In the genomic region with DNA sequence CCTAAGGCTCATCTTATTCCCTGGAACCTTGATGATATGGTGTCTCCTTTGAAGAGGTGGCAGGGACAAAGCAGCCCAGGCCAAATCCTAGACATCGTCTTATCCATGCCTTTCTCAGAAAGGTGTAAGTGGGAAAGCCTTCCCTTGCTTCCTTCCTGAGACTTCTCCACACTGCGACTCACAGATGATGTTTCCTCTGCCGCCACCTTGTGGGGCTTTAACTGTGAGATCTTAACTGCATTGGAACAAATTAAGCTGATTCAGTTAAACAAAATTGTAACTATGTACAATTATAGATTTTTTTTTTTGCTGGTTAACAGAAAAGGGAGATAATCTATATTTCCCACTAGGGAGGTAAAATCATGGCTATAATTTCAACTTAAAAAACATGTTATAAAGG, we compare ENCODE assay signal across 2 cellular contexts.
TF ChIP-seq lines count a peak whose summit lies in the region.

No MANE protein-coding gene starts in this region.

TF ChIP-seq in endothelial cell of umbilical vein, 7 proteins besides CTCF, POLR2A, EP300 and RAD21 (continued from another document):
- no peak for TF ChIP-seq GATA2 (IDR thresholded peaks at IDR 0.05; ENCODE audit: insufficient read depth, insufficient read length, low read depth, low read length)

TF ChIP-seq in HEK293T, 16 proteins besides CTCF, POLR2A, EP300 and RAD21 (continued from another document):
- TF ChIP-seq HDGF (IDR thresholded peaks at IDR 0.05; ENCODE audit: borderline replicate concordance), result no peak
- TF ChIP-seq ZNF384 (IDR thresholded peaks at IDR 0.05), result no peak
